19 cellular contexts compared by ENCODE assay signal in the genomic region with DNA sequence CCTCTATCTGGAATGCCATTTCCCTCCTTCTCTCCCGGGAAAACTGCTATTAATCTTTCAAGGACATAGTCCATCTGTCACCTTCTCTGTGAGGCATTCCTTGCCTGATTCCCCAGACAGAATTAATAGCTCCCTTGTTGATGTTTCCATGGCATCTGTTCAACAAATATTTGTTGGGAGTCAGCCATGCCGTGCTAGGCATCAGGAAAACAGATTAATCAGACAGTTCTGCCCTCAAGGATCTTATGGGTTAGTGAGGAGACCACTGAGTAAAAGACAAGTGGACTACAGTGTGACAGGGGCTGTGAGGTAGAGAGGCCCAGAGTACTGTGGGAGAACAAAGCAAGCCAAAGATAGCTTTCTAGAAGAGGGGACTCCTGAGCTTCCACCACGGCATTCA. TPM values are rescaled to one million over a fixed set of nuclear protein-coding genes. Genes with fewer than 3 reads are reported as not detected.
A peak's percentile ranks its signal among the peaks of the same experiment; 100 is the strongest.
DNase-seq lines count a peak whose midpoint lies in the region; ATAC-seq, FAIRE-seq and TF ChIP-seq lines count a peak whose summit lies in the region.
"Had no signal": no experiment of that assay in that cellular context is flagged by ENCODE, and none has a peak within 500 bp of the region (broad histone marks: within the 10 kb centered on the region; RNA-seq: fewer than 3 reads in every experiment).

No MANE protein-coding gene starts in this region.

- no peak for TF ChIP-seq CTCF in body of pancreas (IDR thresholded peaks at IDR 0.05)
- TF ChIP-seq CTCF in pancreas (IDR thresholded peaks at IDR 0.05): no peak

- no peaks in the 10 kb centered on the region for H3K9me3 ChIP-seq in body of pancreas
- H3K9me3 ChIP-seq in pancreas: no peaks in the 10 kb centered on the region
- H3K9me3 ChIP-seq: adrenal gland, tibial nerve had no signal

- H3K4me3 ChIP-seq in body of pancreas: no peak overlapping the region
- H3K4me3 ChIP-seq in pancreas: no peak overlapping the region
- H3K4me3 ChIP-seq: adrenal gland, dorsolateral prefrontal cortex, tibial nerve had no signal

- H3K4me1 ChIP-seq in body of pancreas: peaks cover 13% of the 10 kb centered on the region
- H3K4me1 ChIP-seq in pancreas: no peaks in the 10 kb centered on the region
- H3K4me1 ChIP-seq: tibial nerve had no signal

- ATAC-seq in body of pancreas (peak; percentile 91), pancreas (peak; percentile 46 to 83 (median 78)), HG03025 (IDR thresholded peaks at IDR 0.05; ENCODE audit: low FRiP score, unreplicated experiment) (no peak), GM18867 (IDR thresholded peaks at IDR 0.05; ENCODE audit: unreplicated experiment) (no peak)
- ATAC-seq: HCT116; left colon; stimulated activated naive B cell treated with anti-CD40 and anti-IgM and Interleukin-4, amounts not matched to agents 10 μg/mL and 1 μg/mL and 100 μg/mL, for 72 hours had no signal

- 12 to 16% methylated on average over 3 of the region's 3 CpGs for WGBS in body of pancreas, 2 donors
- WGBS in pancreas, 2 donors: 12 to 18% methylated on average over 3 of the region's 3 CpGs

- TF ChIP-seq POLR2A in body of pancreas (IDR thresholded peaks at IDR 0.05): no peak

- intact Hi-C loops in body of pancreas (cut with DNase I) (no loop called here), pancreas (cut with DNase I) (no loop called here)

- H3K36me3 ChIP-seq in body of pancreas (replicated peaks in 1 of 2; ENCODE audit: insufficient read depth in 1 of 2, low read depth in 2 of 2) (no peaks in the 10 kb centered on the region), pancreas (no peaks in the 10 kb centered on the region)
- H3K36me3 ChIP-seq: adrenal gland had no signal

- H3K27ac ChIP-seq in body of pancreas (peak overlapping the region in 3 of 4 donors; percentile 24 to 53 (median 41)), pancreas (peak overlapping the region in 3 of 4 donors; percentile 18 to 41 (median 40))
- H3K27ac ChIP-seq: adrenal gland, dorsolateral prefrontal cortex, tibial nerve had no signal

- FAIRE-seq in pancreas (lab: Jason Lieb, UNC): no peak
- FAIRE-seq: frontal cortex had no signal

- H3K27me3 ChIP-seq in body of pancreas: no peaks in the 10 kb centered on the region
- no peaks in the 10 kb centered on the region for H3K27me3 ChIP-seq in pancreas
- H3K27me3 ChIP-seq: adrenal gland, dorsolateral prefrontal cortex, tibial nerve had no signal

- DNase-seq in DMS 273 treated with DMSO at 0.1 percent for 48 hours (lab: John Stamatoyannopoulos, UW): peak; percentile 52
- DNase-seq in NCI-H1694 treated with DMSO at 0.1 percent for 48 hours (lab: John Stamatoyannopoulos, UW): peak; percentile 73
- DNase-seq in body of pancreas: peak in 2 of 4 donors; percentile 25 to 42
- DNase-seq in pancreas: peak in 2 of 6 donors; percentile 18 to 32
- DNase-seq in HK-2 (ENCODE audit: unreplicated experiment): no peak
- DNase-seq: activated gamma-delta T cell treated with Interleukin-2 at 50 U/mL for 16 hours; adrenal gland; caudate nucleus; dorsolateral prefrontal cortex; erythroblast; left colon; NCI-H146; SIG-M5; stimulated activated naive B cell treated with anti-CD40 and anti-IgM and Interleukin-4, amounts not matched to agents 10 μg/mL and 1 μg/mL and 100 μg/mL, for 72 hours had no signal

RNA-seq across cellular contexts. Expression of a gene that starts 11.4 kb away (rescaled TPM):
- 10 to 100 TPM in 1 of 2 donors, 1 to 10 TPM in 1; 9.6 to 15.2 TPM for total RNA-seq in body of pancreas
- total RNA-seq in pancreas: 10 to 100 TPM in 5 of 6 donors, 1 to 10 TPM in 1; 7.8 to 16.7 (median 13.3) TPM
- polyA plus RNA-seq in pancreas: 10 to 100 TPM; 42.0 to 56.3 TPM

RNA-seq across cellular contexts. Expression of a gene that starts 29.3 kb away (rescaled TPM):
- total RNA-seq in body of pancreas (10 to 100 TPM; 14.5 to 18.9 TPM), pancreas (10 to 100 TPM; 12.1 to 28.4 (median 16.2) TPM)
- polyA plus RNA-seq in pancreas: 10 to 100 TPM; 40.6 to 66.9 TPM

RNA-seq across cellular contexts. Expression of a gene that starts 53.1 kb away (rescaled TPM):
- 10 to 100 TPM; 14.5 to 15.6 TPM for total RNA-seq in body of pancreas
- total RNA-seq in pancreas: 10 to 100 TPM in 5 of 6 donors, 1 to 10 TPM in 1; 9.2 to 13.4 (median 10.9) TPM
- polyA plus RNA-seq in pancreas: 10 to 100 TPM in 1 of 2 donors, 1 to 10 TPM in 1; 6.3 to 12.4 TPM

Comparison
In these comparisons a context has a peak if more than half of its experiments do, and no peak if none do; other contexts are left out.
1. ATAC-seq: peak in body of pancreas (single experiment) and pancreas (4 of 4); none in HG03025 (single experiment) and GM18867 (single experiment).